Comparison of ENCODE assay signal across 1 cellular context in the genomic region with DNA sequence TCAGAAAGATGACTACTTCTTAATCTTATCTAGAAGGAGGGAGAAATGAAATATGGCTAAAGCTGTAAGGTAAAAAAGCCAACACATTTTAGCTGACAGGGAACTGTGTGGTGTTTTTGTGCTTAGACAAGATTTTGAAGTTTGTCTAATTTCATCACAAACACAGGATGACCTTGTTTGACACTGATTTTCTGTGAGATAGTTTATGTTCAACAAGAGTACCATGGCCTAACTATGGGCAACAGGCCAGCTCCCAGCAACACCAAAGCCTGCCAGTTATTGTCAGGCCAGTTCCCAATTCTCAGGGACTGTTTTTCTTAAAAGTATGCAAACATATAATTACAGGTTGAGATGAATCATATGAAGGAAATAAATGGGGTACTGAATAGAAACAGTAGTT.
TF ChIP-seq lines count a peak whose summit lies in the region.

No MANE protein-coding gene starts in this region.

TF ChIP-seq in HepG2, 621 proteins besides CTCF, POLR2A, EP300 and RAD21:
- TF ChIP-seq SOX13 (IDR thresholded peaks at IDR 0.05) = no peak
- TF ChIP-seq SOX13 (CRISPR knock-in tag; conservative IDR thresholded peaks at IDR 0.05 in 1 of 2, IDR thresholded peaks at IDR 0.05 in 1 of 2) = 0 out of 4 replicates have a peak, but pooled peaks of 1 of the 2 experiments have one; percentile 7
- no peak for TF ChIP-seq POGZ (CRISPR knock-in tag; IDR thresholded peaks at IDR 0.05)
